24 cellular contexts compared by ENCODE assay signal in genomic region chr6:148990427-148990826, GRCh38.
"Had no signal": no experiment of that assay in that cellular context is flagged by ENCODE, and none has a peak within 500 bp of the region (broad histone marks: within the 10 kb centered on the region; RNA-seq: fewer than 3 reads in every experiment).

No MANE protein-coding gene starts in this region.

- H3K36me3 ChIP-seq: adrenal gland, lower lobe of right lung, thoracic aorta, upper lobe of right lung had no signal

- H3K9me3 Mint-ChIP-seq: activated CD4-positive, alpha-beta memory T cell treated with anti-CD3 and anti-CD28 coated beads for 36 hours; activated naive CD4-positive, alpha-beta T cell treated with anti-CD3 and anti-CD28 coated beads, Interleukin-2, amount 50 U/mL, for 72 hours; activated T-helper 1 cell treated with anti-CD3 and anti-CD28 coated beads, Interleukin-12 subunit alpha, Interleukin-12 subunit beta, Interleukin-2, Interleukin-4 antibody, amounts not matched to agents 30 ng/mL and 10 ng/mL and 1 ng/mL, durations not matched to agents 14 hours and 24 hours and 36 hours; stimulated activated effector memory CD8-positive, alpha-beta T cell treated with anti-CD3 and anti-CD28 coated beads, Interleukin-12 subunit alpha, Interleukin-12 subunit beta, amount 100 ng/mL, for 72 hours had no signal

- H3K27me3 Mint-ChIP-seq: activated CD4-positive, alpha-beta memory T cell treated with anti-CD3 and anti-CD28 coated beads for 36 hours; activated CD4-positive, alpha-beta T cell treated with anti-CD3 and anti-CD28 coated beads for 36 hours had no signal

- H3K27ac ChIP-seq: epithelial cell of prostate, foreskin keratinocyte, lower lobe of right lung, psoas muscle, thoracic aorta, upper lobe of right lung, VCaP had no signal

- H3K36me3 Mint-ChIP-seq: activated naive CD4-positive, alpha-beta T cell treated with anti-CD3 and anti-CD28 coated beads, Interleukin-2, amount 50 U/mL, for 72 hours; stimulated activated effector memory CD8-positive, alpha-beta T cell treated with anti-CD3 and anti-CD28 coated beads, Interleukin-12 subunit alpha, Interleukin-12 subunit beta, amount 100 ng/mL, for 72 hours had no signal

- H3K27ac Mint-ChIP-seq: activated CD4-positive, alpha-beta memory T cell treated with anti-CD3 and anti-CD28 coated beads for 36 hours; activated CD4-positive, alpha-beta T cell treated with anti-CD3 and anti-CD28 coated beads for 36 hours; activated naive CD4-positive, alpha-beta T cell treated with anti-CD3 and anti-CD28 coated beads, Interleukin-2, amount 50 U/mL, for 72 hours; activated T-helper 1 cell treated with anti-CD3 and anti-CD28 coated beads, Interleukin-12 subunit alpha, Interleukin-12 subunit beta, Interleukin-2, Interleukin-4 antibody, amounts not matched to agents 30 ng/mL and 10 ng/mL and 1 ng/mL, durations not matched to agents 14 hours and 24 hours and 36 hours; stimulated activated effector memory CD8-positive, alpha-beta T cell treated with anti-CD3 and anti-CD28 coated beads, Interleukin-12 subunit alpha, Interleukin-12 subunit beta, amount 100 ng/mL, for 72 hours; T-helper 1 cell treated with Interleukin-12 subunit alpha and Interleukin-12 subunit beta and Interleukin-4 antibody, amounts not matched to agents 30 μg/mL and 1 μg/mL, for 36 hours had no signal

- H3K4me3 Mint-ChIP-seq: activated CD4-positive, alpha-beta memory T cell treated with anti-CD3 and anti-CD28 coated beads for 36 hours; activated CD4-positive, alpha-beta T cell treated with anti-CD3 and anti-CD28 coated beads for 36 hours; activated T-helper 1 cell treated with anti-CD3 and anti-CD28 coated beads, Interleukin-12 subunit alpha, Interleukin-12 subunit beta, Interleukin-2, Interleukin-4 antibody, amounts not matched to agents 30 ng/mL and 10 ng/mL and 1 ng/mL, durations not matched to agents 14 hours and 24 hours and 36 hours; neural crest cell; stimulated activated effector memory CD8-positive, alpha-beta T cell treated with anti-CD3 and anti-CD28 coated beads, Interleukin-12 subunit alpha, Interleukin-12 subunit beta, amount 100 ng/mL, for 72 hours; T-helper 1 cell treated with Interleukin-12 subunit alpha and Interleukin-12 subunit beta and Interleukin-4 antibody, amounts not matched to agents 30 μg/mL and 1 μg/mL, for 36 hours had no signal

- ATAC-seq: activated CD4-positive, alpha-beta T cell treated with anti-CD3 and anti-CD28 coated beads for 36 hours; activated naive CD4-positive, alpha-beta T cell treated with anti-CD3 and anti-CD28 coated beads, Interleukin-2, amount 50 U/mL, for 72 hours; foreskin keratinocyte; lower lobe of right lung; psoas muscle; right cardiac atrium; stimulated activated effector memory CD8-positive, alpha-beta T cell treated with anti-CD3 and anti-CD28 coated beads, Interleukin-12 subunit alpha, Interleukin-12 subunit beta, amount 100 ng/mL, for 72 hours; upper lobe of right lung had no signal

- DNase-seq: activated CD4-positive, alpha-beta memory T cell treated with anti-CD3 and anti-CD28 coated beads for 36 hours; activated CD4-positive, alpha-beta T cell treated with anti-CD3 and anti-CD28 coated beads for 36 hours; activated gamma-delta T cell treated with Interleukin-2 at 50 U/mL for 16 hours; activated T-cell treated with anti-CD3 and anti-CD28 coated beads for 4 hours; adrenal gland; dermis blood vessel endothelial cell; foreskin keratinocyte; glutamatergic neuron; hypothalamus; lower lobe of right lung; midbrain; psoas muscle; right cardiac atrium; small intestine; stimulated activated CD4-positive, alpha-beta T cell treated with anti-CD3 and anti-CD28 coated beads, Interleukin-4, amount 100 ng/mL, for 1 hour; upper lobe of right lung had no signal

- H3K27me3 ChIP-seq: adrenal gland, foreskin keratinocyte, upper lobe of right lung had no signal

- H3K9me3 ChIP-seq: adrenal gland, lower lobe of right lung, thoracic aorta, upper lobe of right lung had no signal

- H3K4me1 Mint-ChIP-seq: activated CD4-positive, alpha-beta T cell treated with anti-CD3 and anti-CD28 coated beads for 36 hours; neural crest cell; stimulated activated effector memory CD8-positive, alpha-beta T cell treated with anti-CD3 and anti-CD28 coated beads, Interleukin-12 subunit alpha, Interleukin-12 subunit beta, amount 100 ng/mL, for 72 hours had no signal

- H3K4me1 ChIP-seq: adrenal gland, foreskin keratinocyte, lower lobe of right lung, psoas muscle, upper lobe of right lung had no signal

- H3K4me3 ChIP-seq: lower lobe of right lung, psoas muscle, thoracic aorta, upper lobe of right lung had no signal
